ENCODE assay signal across 9 cellular contexts in the genomic region with DNA sequence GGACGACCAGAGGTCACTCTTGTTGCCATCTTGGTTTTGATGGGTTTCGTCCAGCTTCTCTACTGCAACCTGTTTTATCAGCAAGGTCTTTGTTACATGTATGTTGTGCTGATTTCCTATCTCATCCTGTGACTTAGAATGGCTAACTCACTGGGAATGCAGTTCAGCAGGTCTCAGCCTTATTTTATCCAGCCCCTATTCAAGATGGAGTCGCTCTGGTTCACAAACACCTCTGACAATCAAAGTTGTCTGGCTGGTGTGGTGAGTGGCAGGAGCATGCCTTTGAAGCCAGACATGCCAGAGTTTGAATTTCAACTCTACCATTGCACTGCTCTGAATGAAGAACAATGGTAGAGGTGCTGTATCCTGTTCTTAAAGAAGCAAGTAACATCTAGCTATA.
"Had no signal": no experiment of that assay in that cellular context is flagged by ENCODE, and none has a peak within 500 bp of the region (broad histone marks: within the 10 kb centered on the region; RNA-seq: fewer than 3 reads in every experiment).

No MANE protein-coding gene starts in this region.

- H3K27me3 Mint-ChIP-seq: IgD-negative memory B cell had no signal

- H3K4me3 ChIP-seq: GM23248, HAP-1 had no signal

- DNase-seq: GM23248, GOT3, H7, HFFc6 had no signal

- H3K27ac ChIP-seq: GM23248, HL-60 had no signal

- H3K9ac ChIP-seq: GM23248 had no signal

- H2AFZ ChIP-seq: GM23248 had no signal

- H3K4me3 Mint-ChIP-seq: HFFc6, IgD-negative memory B cell had no signal

- ATAC-seq: HCT116, HepG2 had no signal

- H3K4me1 Mint-ChIP-seq: IgD-negative memory B cell had no signal

- H3K9me3 ChIP-seq: HAP-1 had no signal

- H3K36me3 ChIP-seq: HAP-1 had no signal

- H3K27ac Mint-ChIP-seq: HFFc6, IgD-negative memory B cell had no signal
